Comparison of ENCODE assay signal across 23 cellular contexts in the genomic region with DNA sequence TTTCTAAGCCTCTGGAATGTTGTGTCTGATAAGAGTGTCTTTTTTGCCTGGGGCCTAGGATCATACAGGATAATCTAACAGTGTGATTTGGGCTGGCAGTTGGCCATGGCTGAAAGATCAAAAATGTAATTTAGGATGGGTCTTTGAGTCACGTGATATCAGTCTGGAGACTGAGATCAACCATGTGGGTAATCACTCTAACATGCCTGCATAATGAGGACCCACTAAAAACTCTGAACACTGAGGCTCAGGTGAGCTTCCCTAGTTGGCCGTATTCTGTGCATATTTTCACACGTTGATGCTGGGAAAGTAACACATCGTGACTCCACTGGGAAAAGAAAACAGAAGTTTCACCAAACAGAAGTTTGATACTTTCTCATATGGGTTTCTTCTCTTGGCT. TPM values are rescaled to one million over a fixed set of nuclear protein-coding genes. Genes with fewer than 3 reads are reported as not detected.
DNase-seq lines count a peak whose midpoint lies in the region; ATAC-seq and TF ChIP-seq lines count a peak whose summit lies in the region.
"Had no signal": no experiment of that assay in that cellular context is flagged by ENCODE, and none has a peak within 500 bp of the region (broad histone marks: within the 10 kb centered on the region; RNA-seq: fewer than 3 reads in every experiment).

No MANE protein-coding gene starts in this region.

- no peaks in the 10 kb centered on the region for H3K79me2 ChIP-seq in GM23338 (replicated peaks; ENCODE audit: insufficient read depth)
- no peaks in the 10 kb centered on the region for H3K79me2 ChIP-seq in PC-9 (ENCODE audit: low read depth)
- no peaks in the 10 kb centered on the region for H3K79me2 ChIP-seq in MM.1S (ENCODE audit: low read length)

- H3K27me3 Mint-ChIP-seq in GM23338 (ENCODE audit: insufficient read depth, low read depth, poor library complexity), result no peaks in the 10 kb centered on the region

- H3K36me3 ChIP-seq in GM23338 (ENCODE audit: insufficient read depth) (no peaks in the 10 kb centered on the region; the same call in 1 of the 2 replicates), HEK293 (ENCODE audit: control insufficient read depth in 2 of 2, insufficient read depth in 1 of 2, low read length in 2 of 2) (no peaks in the 10 kb centered on the region), PC-9 (ENCODE audit: low read depth) (no peaks in the 10 kb centered on the region), MM.1S (replicated peaks; ENCODE audit: insufficient read depth, low read length) (no peaks in the 10 kb centered on the region), left ventricle myocardium inferior (no peaks in the 10 kb centered on the region)
- H3K36me3 ChIP-seq: BE2C, BLaER1 had no signal

- no peaks in the 10 kb centered on the region; the same call in 2 of the 3 replicates for H3K36me3 Mint-ChIP-seq in GM23338 (ENCODE audit: low read depth)
- H3K36me3 Mint-ChIP-seq: CD14-positive monocyte; CD4-positive, alpha-beta memory T cell; CD4-positive, CD25-positive, alpha-beta regulatory T cell; CD8-positive, alpha-beta memory T cell had no signal

- 0 out of 2 replicates have a peak, but pooled peaks cover 7% of the 10 kb centered on the region for H3K9me2 ChIP-seq in GM23338 (ENCODE audit: insufficient read depth)
- H3K9me2 ChIP-seq in PC-9 (ENCODE audit: insufficient read depth), result no peaks in the 10 kb centered on the region
- no peaks in the 10 kb centered on the region for H3K9me2 ChIP-seq in MM.1S (replicated peaks; ENCODE audit: insufficient read depth, low read length)

- no peak overlapping the region for H3K4me3 Mint-ChIP-seq in GM23338
- H3K4me3 Mint-ChIP-seq: CD14-positive monocyte; CD4-positive, alpha-beta memory T cell; CD8-positive, alpha-beta memory T cell had no signal

- POLR2A ChIA-PET in HEK293 (lab: Yijun Ruan, JAX), result no interaction called here
- POLR2A ChIA-PET in PC-9 (lab: Charles Lee; ENCODE audit: unreplicated experiment), result no interaction called here

- CTCF ChIA-PET in HEK293 (lab: Yijun Ruan, JAX), result interaction anchor here (0.8 to 1.5 kb wide), 2 partner anchors 17 to 103 kb away, joined by 4 to 5 read pairs; no protein-coding TSS in a partner anchor
- CTCF ChIA-PET in PC-9 (lab: Charles Lee), result no interaction called here

- H3K9me3 ChIP-seq in HEK293 (ENCODE audit: control insufficient read depth, insufficient read depth, low read depth, low read length) (no peaks in the 10 kb centered on the region), PC-9 (ENCODE audit: insufficient read depth, low read depth) (0 out of 2 replicates have a peak, but pooled peaks cover 12% of the 10 kb centered on the region), MM.1S (replicated peaks; ENCODE audit: insufficient read depth, low read length) (no peaks in the 10 kb centered on the region), left ventricle myocardium inferior (replicated peaks) (no peaks in the 10 kb centered on the region)

- ATAC-seq in GM23338, result no peak
- ATAC-seq: GM12878 had no signal

- no peak for TF ChIP-seq CTCF in GM23338 (conservative IDR thresholded peaks at IDR 0.05; ENCODE audit: low read depth in 2 of 2)
- no peak for TF ChIP-seq CTCF in HEK293 (tag by site-specific recombination; IDR thresholded peaks at IDR 0.05)
- TF ChIP-seq CTCF in PC-9 (conservative IDR thresholded peaks at IDR 0.05), result no peak
- no peak for TF ChIP-seq CTCF in MM.1S (IDR thresholded peaks at IDR 0.05; ENCODE audit: low read length)
- no peak for TF ChIP-seq CTCF in left ventricle myocardium inferior (IDR thresholded peaks at IDR 0.05; ENCODE audit: borderline replicate concordance)

- peak; percentile 5 for DNase-seq in GM23338 (ENCODE audit: low spot score)
- DNase-seq in PC-9, result no peak
- DNase-seq in erythroblast (lab: John Stamatoyannopoulos, UW), result peak; percentile 5
- no peak for DNase-seq in DMS 273 (lab: John Stamatoyannopoulos, UW; ENCODE audit: unreplicated experiment)
- DNase-seq in MM.1S, result no peak
- no peak for DNase-seq in effector CD8-positive, alpha-beta T cell (lab: John Stamatoyannopoulos, UW)
- no peak for DNase-seq in left ventricle myocardium inferior
- DNase-seq: 8988T; ACHN; BE2C; C1 segment of cervical spinal cord; CD4-positive, alpha-beta memory T cell; CD4-positive, CD25-positive, alpha-beta regulatory T cell; CD8-positive, alpha-beta memory T cell; COR-L47; DMS79; DND-41; EL; GDM1 had no signal

- intact Hi-C loops in PC-9 (cut with micrococcal nuclease; ENCODE audit: unreplicated experiment), result no loop called here
- intact Hi-C loops in left ventricle myocardium inferior (cut with micrococcal nuclease), result no loop called here

- H3K9me3 Mint-ChIP-seq in GM23338, result peaks cover 20% of the 10 kb centered on the region; the same call in 2 of the 3 replicates

- H3K27ac Mint-ChIP-seq in GM23338, result no peak overlapping the region
- H3K27ac Mint-ChIP-seq: CD14-positive monocyte; CD4-positive, alpha-beta memory T cell; CD4-positive, CD25-positive, alpha-beta regulatory T cell; CD8-positive, alpha-beta memory T cell had no signal

- no peak for TF ChIP-seq POLR2A in erythroblast (IDR thresholded peaks at IDR 0.05; ENCODE audit: low read length)

- no peaks in the 10 kb centered on the region; the same call in 1 of the 2 replicates for H3K4me1 ChIP-seq in GM23338 (ENCODE audit: insufficient read depth)
- no peaks in the 10 kb centered on the region for H3K4me1 ChIP-seq in HEK293 (ENCODE audit: control insufficient read depth, insufficient read depth, low read length)
- no peaks in the 10 kb centered on the region for H3K4me1 ChIP-seq in PC-9 (replicated peaks; ENCODE audit: insufficient read depth)
- no peaks in the 10 kb centered on the region for H3K4me1 ChIP-seq in MM.1S (ENCODE audit: low read length)
- H3K4me1 ChIP-seq in left ventricle myocardium inferior, result no peaks in the 10 kb centered on the region
- H3K4me1 ChIP-seq: BE2C, BLaER1 had no signal

- peaks cover 2% of the 10 kb centered on the region; the same call in 2 of the 3 replicates for H3K4me1 Mint-ChIP-seq in GM23338
- H3K4me1 Mint-ChIP-seq: CD14-positive monocyte had no signal

- H3F3A ChIP-seq in GM23338 (replicated peaks; ENCODE audit: low read depth), result no peaks in the 10 kb centered on the region
- H3F3A ChIP-seq in PC-9 (ENCODE audit: insufficient read depth, low read depth), result no peaks in the 10 kb centered on the region
- no peaks in the 10 kb centered on the region for H3F3A ChIP-seq in MM.1S (ENCODE audit: insufficient read depth, low read length)

- H3K4me2 ChIP-seq in GM23338 (no peak overlapping the region), PC-9 (no peak overlapping the region), MM.1S (ENCODE audit: low read depth, low read length) (no peak overlapping the region)
- H3K4me2 ChIP-seq: BLaER1 had no signal

- H2AFZ ChIP-seq in GM23338 (no peak overlapping the region), PC-9 (0 out of 2 replicates have a peak overlapping the region, but pooled peaks have one; percentile 19), MM.1S (ENCODE audit: low read length) (no peak overlapping the region)

- H3K27ac ChIP-seq in GM23338 (ENCODE audit: low read depth) (no peak overlapping the region), HEK293 (ENCODE audit: extremely low read depth, low read depth, low read length) (no peak overlapping the region), PC-9 (no peak overlapping the region), MM.1S (ENCODE audit: low read length) (no peak overlapping the region), left ventricle myocardium inferior (replicated peaks) (no peak overlapping the region)
- H3K27ac ChIP-seq: BLaER1 had no signal

- H4K20me1 ChIP-seq in GM23338 (replicated peaks; ENCODE audit: insufficient read depth) (no peaks in the 10 kb centered on the region), PC-9 (ENCODE audit: insufficient read depth) (no peaks in the 10 kb centered on the region), MM.1S (ENCODE audit: insufficient read depth, low read length) (no peaks in the 10 kb centered on the region)
- H4K20me1 ChIP-seq: BLaER1 had no signal

- H3K4me3 ChIP-seq in GM23338 (no peak overlapping the region), HEK293 (ENCODE audit: low read depth, low read length) (no peak overlapping the region), PC-9 (no peak overlapping the region), MM.1S (ENCODE audit: low read length) (no peak overlapping the region), left ventricle myocardium inferior (no peak overlapping the region)
- H3K4me3 ChIP-seq: BLaER1, GM12878 had no signal

- BruUV-seq in PC-9 (replicated peaks; lab: Mats Ljungman, UMichigan), result no TSS peak

- H3K27me3 ChIP-seq in GM23338 (ENCODE audit: insufficient read depth) (no peaks in the 10 kb centered on the region), PC-9 (ENCODE audit: insufficient read depth, low read depth) (no peaks in the 10 kb centered on the region), MM.1S (replicated peaks; ENCODE audit: insufficient read depth, low read length) (no peaks in the 10 kb centered on the region), left ventricle myocardium inferior (ENCODE audit: low read depth) (no peaks in the 10 kb centered on the region)
- H3K27me3 ChIP-seq: BLaER1 had no signal

- H3K9ac ChIP-seq in MM.1S (ENCODE audit: low read length), result no peak overlapping the region
- H3K9ac ChIP-seq: BLaER1 had no signal

TF ChIP-seq in GM23338, 12 proteins besides CTCF, POLR2A, EP300 and RAD21:
- TF ChIP-seq POLR2AphosphoS5 (IDR thresholded peaks at IDR 0.05; ENCODE audit: low read depth) (no peak), NANOG (IDR thresholded peaks at IDR 0.05; ENCODE audit: borderline replicate concordance) (no peak)
TF ChIP-seq in GM23338: peak in this region for 0.

TF ChIP-seq in HEK293, 187 proteins besides CTCF, POLR2A, EP300 and RAD21 (continues in another document):
- TF ChIP-seq TRIM28 (IDR thresholded peaks at IDR 0.05; ENCODE audit: borderline replicate concordance, low read length) (peak; percentile 76; the same call in 1 of the 2 replicates), ZNF658 (tag by site-specific recombination; IDR thresholded peaks at IDR 0.05) (no peak), SETDB1 (IDR thresholded peaks at IDR 0.05; ENCODE audit: insufficient read length, low read length) (peak; percentile 77), ZNF19 (tag by site-specific recombination; IDR thresholded peaks at IDR 0.05; ENCODE audit: low read depth) (no peak), ZNF423 (tag by site-specific recombination; IDR thresholded peaks at IDR 0.05) (no peak), ZNF433 (tag by site-specific recombination; IDR thresholded peaks at IDR 0.05; ENCODE audit: low read depth) (no peak)

RNA-seq across cellular contexts. Expression of gene MMS22L, which starts 6.3 kb away (rescaled TPM):
- 49.5 and 64.2 TPM in 2 replicates for total RNA-seq in GM23338 (2014; rRNA removed; shearing (Covaris generic))
- 9.5 and 11.7 TPM in 2 replicates for polyA plus RNA-seq in GM23338 (2016; fragmentation: Nextera tagmentation; extraction: Ambion mirVana)
- total RNA-seq in PC-9 (2021) (31.5 and 43.6 TPM in 2 replicates), left ventricle myocardium inferior (1.9 TPM)

Comparison
In these comparisons a context has a peak if more than half of its experiments do, and no peak if none do; other contexts are left out.
1. DNase-seq: peak in GM23338 (single experiment) and erythroblast (2 of 2); none in PC-9 (0 of 2), DMS 273 (single experiment), MM.1S (single experiment), effector CD8-positive, alpha-beta T cell (single experiment) and left ventricle myocardium inferior (single experiment).
2. RNA of gene MMS22L, which starts 6.3 kb away (total RNA-seq): 49.5 to 64.2 TPM in GM23338 and 31.5 to 43.6 TPM in PC-9; 1.9 TPM in left ventricle myocardium inferior (single experiment); every median in the first group is over 10 times any median in the second.